10 cellular contexts compared by ENCODE assay signal in genomic region chr6:37110455-37111155, GRCh38. TPM values are rescaled to one million over a fixed set of nuclear protein-coding genes. Genes with fewer than 3 reads are reported as not detected.
DNase-seq lines count a peak whose midpoint lies in the region; ATAC-seq and TF ChIP-seq lines count a peak whose summit lies in the region.
"Had no signal": no experiment of that assay in that cellular context is flagged by ENCODE, and none has a peak within 500 bp of the region (broad histone marks: within the 10 kb centered on the region; RNA-seq: fewer than 3 reads in every experiment).

No MANE protein-coding gene starts in this region.

- BruUV-seq in PC-9 (replicated peaks; lab: Mats Ljungman, UMichigan) = no TSS peak

- H3K27me3 ChIP-seq in PC-9 (ENCODE audit: insufficient read depth, low read depth) = no peaks in the 10 kb centered on the region
- H3K27me3 ChIP-seq in vagina = no peaks in the 10 kb centered on the region

- CTCF ChIA-PET in PC-9 (lab: Charles Lee) = no interaction called here

- no peak for TF ChIP-seq CTCF in PC-9 (conservative IDR thresholded peaks at IDR 0.05)
- TF ChIP-seq CTCF in fibroblast of pulmonary artery (IDR thresholded peaks at IDR 0.05; ENCODE audit: low read length, missing control alignments) = no peak
- no peak for TF ChIP-seq CTCF in vagina (IDR thresholded peaks at IDR 0.05)

- no peaks in the 10 kb centered on the region for H4K20me1 ChIP-seq in PC-9 (ENCODE audit: insufficient read depth)

- no peaks in the 10 kb centered on the region for H3K79me2 ChIP-seq in PC-9 (ENCODE audit: low read depth)

- ATAC-seq in GM18870 (IDR thresholded peaks at IDR 0.05; ENCODE audit: unreplicated experiment) (no peak), HG03025 (IDR thresholded peaks at IDR 0.05; ENCODE audit: low FRiP score, unreplicated experiment) (no peak)

- H3K9me3 ChIP-seq in PC-9 (ENCODE audit: insufficient read depth, low read depth) (no peaks in the 10 kb centered on the region), vagina (no peaks in the 10 kb centered on the region)
- H3K9me3 ChIP-seq: lower lobe of right lung had no signal

- H3F3A ChIP-seq in PC-9 (ENCODE audit: insufficient read depth, low read depth) = peaks cover 24% of the 10 kb centered on the region

- no peak for TF ChIP-seq POLR2A in vagina (IDR thresholded peaks at IDR 0.05)

- no peak overlapping the region for H2AFZ ChIP-seq in PC-9

- H3K4me1 ChIP-seq in PC-9 (replicated peaks; ENCODE audit: insufficient read depth) = peaks cover 29% of the 10 kb centered on the region
- peaks cover 20% of the 10 kb centered on the region for H3K4me1 ChIP-seq in vagina

- H3K27ac ChIP-seq in PC-9 (peak overlapping the region; percentile 15), vagina (peak overlapping the region; percentile 59)
- H3K27ac ChIP-seq: lower lobe of right lung had no signal

- H3K36me3 ChIP-seq in PC-9 (ENCODE audit: low read depth) = no peaks in the 10 kb centered on the region
- H3K36me3 ChIP-seq in vagina = no peaks in the 10 kb centered on the region
- H3K36me3 ChIP-seq: lower lobe of right lung had no signal

- intact Hi-C loops in PC-9 (cut with micrococcal nuclease; ENCODE audit: unreplicated experiment) (no loop called here), vagina (cut with DNase I) (no loop called here)

- peak; percentile 38 for DNase-seq in stimulated activated CD4-positive, alpha-beta T cell treated with anti-CD3 and anti-CD28 coated beads, Interleukin-15, amount 100 ng/mL, for 24 hours
- no peak for DNase-seq in stimulated activated CD4-positive, alpha-beta T cell treated with anti-CD3 and anti-CD28 coated beads, Interleukin-4, amount 100 ng/mL, for 1 hour
- no peak for DNase-seq in PC-9
- peak; percentile 56 for DNase-seq in fibroblast of pulmonary artery (ENCODE audit: low read depth)
- DNase-seq in vagina (ENCODE audit: extremely low spot score in 2 of 2) = no peak
- DNase-seq in medulla oblongata (ENCODE audit: extremely low spot score) = no peak
- DNase-seq: lower lobe of right lung, NCI-H526 had no signal

- H3K4me3 ChIP-seq in PC-9 (no peak overlapping the region), fibroblast of pulmonary artery (replicated peaks; ENCODE audit: low read depth, low read length) (no peak overlapping the region), vagina (no peak overlapping the region)
- H3K4me3 ChIP-seq: lower lobe of right lung had no signal

- peak overlapping the region; percentile 39 for H3K4me2 ChIP-seq in PC-9

- POLR2A ChIA-PET in PC-9 (lab: Charles Lee; ENCODE audit: unreplicated experiment) = interaction anchor here (0.6 kb wide), 1 partner anchor 18 kb away, joined by 3 read pairs; no protein-coding TSS in a partner anchor

- no peaks in the 10 kb centered on the region for H3K9me2 ChIP-seq in PC-9 (ENCODE audit: insufficient read depth)

RNA-seq across cellular contexts. Expression of gene PIM1, which starts 59.3 kb away (rescaled TPM):
- 51.0 and 60.3 TPM in 2 replicates for total RNA-seq in PC-9 (2021)
- 74.2 TPM for total RNA-seq in vagina

Comparison
In these comparisons a context has a peak if more than half of its experiments do, and no peak if none do; other contexts are left out.
1. DNase-seq: peak in stimulated activated CD4-positive, alpha-beta T cell treated with anti-CD3 and anti-CD28 coated beads, Interleukin-15, amount 100 ng/mL, for 24 hours (single experiment) and fibroblast of pulmonary artery (single experiment); none in stimulated activated CD4-positive, alpha-beta T cell treated with anti-CD3 and anti-CD28 coated beads, Interleukin-4, amount 100 ng/mL, for 1 hour (single experiment), PC-9 (0 of 2), vagina (0 of 2) and medulla oblongata (single experiment).